ENCODE assay signal across 13 cellular contexts in genomic region chr12:108694812-108695278, GRCh38. TPM values are rescaled to one million over a fixed set of nuclear protein-coding genes. Genes with fewer than 3 reads are reported as not detected.
DNase-seq lines count a peak whose midpoint lies in the region; ATAC-seq and TF ChIP-seq lines count a peak whose summit lies in the region.
"Had no signal": no experiment of that assay in that cellular context is flagged by ENCODE, and none has a peak within 500 bp of the region (broad histone marks: within the 10 kb centered on the region; RNA-seq: fewer than 3 reads in every experiment).

No MANE protein-coding gene starts in this region.

- H3K36me3 ChIP-seq in mammary epithelial cell (ENCODE audit: insufficient read depth, low read length) = peaks cover 16% of the 10 kb centered on the region

- H3K27ac ChIP-seq in mammary epithelial cell (ENCODE audit: insufficient read depth, low read depth, low read length) = peak overlapping the region; percentile 99

- H3K27ac Mint-ChIP-seq in osteocyte (ENCODE audit: unreplicated experiment) = peak overlapping the region; percentile 52
- H3K27ac Mint-ChIP-seq: stimulated activated naive CD8-positive, alpha-beta T cell treated with anti-CD3 and anti-CD28 coated beads, Interleukin-15, amount 100 ng/mL, for 72 hours had no signal

- H3K79me2 ChIP-seq in mammary epithelial cell (ENCODE audit: insufficient read depth, low read length) = peaks cover 78% of the 10 kb centered on the region

- peak overlapping the region; percentile 77 for H3K4me2 ChIP-seq in mammary epithelial cell (ENCODE audit: insufficient read depth, low read depth, low read length)

- no peaks in the 10 kb centered on the region for H3K9me3 ChIP-seq in mammary epithelial cell (replicated peaks; ENCODE audit: insufficient read depth, low read length)

- CTCF ChIA-PET in mammary epithelial cell (lab: Charles Lee; ENCODE audit: low non-redundant PET) = interaction anchor here (0.6 kb wide), 1 partner anchor 110 kb away, joined by 5 read pairs; no protein-coding TSS in a partner anchor

- in situ Hi-C loops in mammary epithelial cell (cut with MboI; ENCODE audit: low sequenced_read_pairs in 2 of 2) = no loop called here

- H3K36me3 Mint-ChIP-seq in osteocyte (ENCODE audit: unreplicated experiment) = peaks cover 34% of the 10 kb centered on the region

- dilution Hi-C loops in mammary epithelial cell (cut with HindIII; ENCODE audit: low sequenced_read_pairs) = no loop called here

- no peaks in the 10 kb centered on the region for H4K20me1 ChIP-seq in mammary epithelial cell (ENCODE audit: insufficient read depth, low read length)

- no peaks in the 10 kb centered on the region for H3K27me3 ChIP-seq in mammary epithelial cell (ENCODE audit: insufficient read depth, low read length)

- H3K4me3 ChIP-seq in mammary epithelial cell (replicated peaks in 1 of 3; ENCODE audit: insufficient read depth in 1 of 3, low read depth in 2 of 3, low read length in 3 of 3) = no peak overlapping the region

- TF ChIP-seq CTCF in mammary epithelial cell (conservative IDR thresholded peaks at IDR 0.05 in 1 of 2, IDR thresholded peaks at IDR 0.05 in 1 of 2; ENCODE audit: extremely low read depth in 1 of 2, insufficient read depth in 1 of 2, low read depth in 1 of 2, low read length in 2 of 2) (no peak), osteocyte (IDR thresholded peaks at IDR 0.05) (no peak)

- DNase-seq in ELR (ENCODE audit: low read depth) (peak; percentile 82), LHCN-M2 (ENCODE audit: low read depth) (peak; percentile 35), mammary epithelial cell (peak; percentile 74), osteocyte (ENCODE audit: extremely low spot score, unreplicated experiment) (no peak), activated gamma-delta T cell treated with Interleukin-2 at 50 U/mL for 16 hours (no peak)
- DNase-seq: amygdala; left colon; NCI-H1105; NK-92 treated with Interleukin-12 subunit alpha and Interleukin-12 subunit beta, amount 100 ng/mL, for 24 hours had no signal

- H3K9me3 Mint-ChIP-seq in osteocyte (ENCODE audit: unreplicated experiment) = no peaks in the 10 kb centered on the region

- peaks cover 69% of the 10 kb centered on the region for H3K4me1 ChIP-seq in mammary epithelial cell (ENCODE audit: insufficient read depth, low read length)

- ATAC-seq in GM21825 (IDR thresholded peaks at IDR 0.05; ENCODE audit: unreplicated experiment) = no peak
- no peak for ATAC-seq in GM19467 (IDR thresholded peaks at IDR 0.05; ENCODE audit: unreplicated experiment)
- ATAC-seq in GM19324 (IDR thresholded peaks at IDR 0.05; ENCODE audit: low FRiP score, unreplicated experiment) = no peak
- ATAC-seq: left colon; stimulated activated naive CD8-positive, alpha-beta T cell treated with anti-CD3 and anti-CD28 coated beads, Interleukin-15, amount 100 ng/mL, for 72 hours had no signal

- no peak overlapping the region for H3K4me3 Mint-ChIP-seq in osteocyte (ENCODE audit: unreplicated experiment)

- BruUV-seq in mammary epithelial cell (replicated peaks; lab: Mats Ljungman, UMichigan) = no TSS peak

- H3K27me3 Mint-ChIP-seq in osteocyte (ENCODE audit: unreplicated experiment) = no peaks in the 10 kb centered on the region
- H3K27me3 Mint-ChIP-seq: stimulated activated naive CD8-positive, alpha-beta T cell treated with anti-CD3 and anti-CD28 coated beads, Interleukin-15, amount 100 ng/mL, for 72 hours had no signal

- intact Hi-C loops in mammary epithelial cell (cut with micrococcal nuclease) = no loop called here

- 20% methylated on average over 2 of the region's 2 CpGs for WGBS in mammary epithelial cell (ENCODE audit: low coverage, missing lambda C conversion rate)

- H3K9ac ChIP-seq in mammary epithelial cell (ENCODE audit: insufficient read depth, low read length) = peak overlapping the region; percentile 91

- no peak overlapping the region for H2AFZ ChIP-seq in mammary epithelial cell (ENCODE audit: low read depth, low read length)

- peaks cover 76% of the 10 kb centered on the region for H3K4me1 Mint-ChIP-seq in osteocyte (ENCODE audit: unreplicated experiment)

RNA-seq across cellular contexts. Expression of gene CORO1C, which starts 36.5 kb away (rescaled TPM):
- total RNA-seq in LHCN-M2 (2014; rRNA removed) = 167 and 172 TPM in 2 replicates
- polyA plus RNA-seq in LHCN-M2 (2012) = 306 TPM
- total RNA-seq in mammary epithelial cell = 100 to 1,000 TPM; 173 to 245 TPM
- polyA plus RNA-seq in mammary epithelial cell = 188 TPM
- 790 TPM for polyA minus RNA-seq in mammary epithelial cell
- total RNA-seq in osteocyte = 234 and 248 TPM in 2 replicates

Comparison
In these comparisons a context has a peak if more than half of its experiments do, and no peak if none do; other contexts are left out.
1. DNase-seq: peak in ELR (single experiment), LHCN-M2 (single experiment) and mammary epithelial cell (single experiment); none in osteocyte (single experiment) and activated gamma-delta T cell treated with Interleukin-2 at 50 U/mL for 16 hours (single experiment).